In the genomic region with DNA sequence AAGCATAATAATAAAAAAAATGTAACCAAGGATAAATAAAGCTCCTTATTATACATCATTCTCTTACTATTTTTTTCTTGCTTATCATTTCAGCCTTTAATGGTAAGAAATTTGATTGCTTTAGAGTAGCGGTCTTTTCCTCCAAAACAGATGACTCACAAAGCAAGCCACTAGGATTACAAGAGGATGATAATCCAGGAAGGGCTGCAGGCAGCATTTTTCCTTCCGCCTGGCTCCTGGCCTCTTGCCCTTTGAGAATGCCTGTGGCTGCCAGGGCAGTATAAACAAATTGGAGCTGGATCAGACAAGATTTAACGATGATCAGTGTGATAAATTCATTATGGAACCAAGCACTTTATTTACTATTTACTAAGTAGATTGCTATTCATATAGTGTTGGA, we compare ENCODE assay signal across 12 cellular contexts. TPM values are rescaled to one million over a fixed set of nuclear protein-coding genes. Genes with fewer than 3 reads are reported as not detected.
DNase-seq lines count a peak whose midpoint lies in the region; ATAC-seq and TF ChIP-seq lines count a peak whose summit lies in the region.
"Had no signal": no experiment of that assay in that cellular context is flagged by ENCODE, and none has a peak within 500 bp of the region (broad histone marks: within the 10 kb centered on the region; RNA-seq: fewer than 3 reads in every experiment).

No MANE protein-coding gene starts in this region.

- no peaks in the 10 kb centered on the region for H3K79me2 ChIP-seq in PC-3 (ENCODE audit: low read length)

- CTCF ChIA-PET in PC-3 (lab: Charles Lee), result no interaction called here
- CTCF ChIA-PET in activated CD4-positive, alpha-beta T cell treated with anti-CD3 and anti-CD28 coated beads for 36 hours (lab: Charles Lee), result no interaction called here

- no peak overlapping the region for H3K4me3 ChIP-seq in PC-3 (ENCODE audit: low read length)
- H3K4me3 ChIP-seq: vagina had no signal

- no peaks in the 10 kb centered on the region for H3F3A ChIP-seq in PC-3 (ENCODE audit: low read length, unreplicated experiment)

- H3K36me3 Mint-ChIP-seq in activated CD4-positive, alpha-beta T cell treated with anti-CD3 and anti-CD28 coated beads for 36 hours (ENCODE audit: low read depth), result no peaks in the 10 kb centered on the region
- H3K36me3 Mint-ChIP-seq: memory B cell had no signal

- POLR2A ChIA-PET in PC-3 (lab: Charles Lee; ENCODE audit: unreplicated experiment), result no interaction called here
- POLR2A ChIA-PET in activated CD4-positive, alpha-beta T cell treated with anti-CD3 and anti-CD28 coated beads for 36 hours (lab: Charles Lee), result no interaction called here

- H2AFZ ChIP-seq in PC-3 (ENCODE audit: low read length), result no peak overlapping the region

- no peaks in the 10 kb centered on the region for H3K9me3 Mint-ChIP-seq in activated CD4-positive, alpha-beta T cell treated with anti-CD3 and anti-CD28 coated beads for 36 hours (ENCODE audit: low read depth)
- H3K9me3 Mint-ChIP-seq: memory B cell had no signal

- H3K27ac ChIP-seq in PC-3 (ENCODE audit: low read length), result no peak overlapping the region
- H3K27ac ChIP-seq: vagina had no signal

- H3K36me3 ChIP-seq in PC-3 (ENCODE audit: low read depth, low read length), result no peaks in the 10 kb centered on the region
- H3K36me3 ChIP-seq: vagina had no signal

- DNase-seq in Daoy (ENCODE audit: low read depth) (peak; percentile 56), PC-3 (peak; percentile 73), dermis blood vessel endothelial cell (peak; percentile 94), myocyte (ENCODE audit: low read depth) (peak; percentile 77), NCI-H2107 treated with DMSO at 0.1 percent for 48 hours (lab: John Stamatoyannopoulos, UW; ENCODE audit: unreplicated experiment) (no peak), NCI-H1105 treated with DMSO at 0.1 percent for 48 hours (lab: John Stamatoyannopoulos, UW) (no peak), HuH-7.5 (ENCODE audit: low spot score) (no peak)
- DNase-seq in activated CD4-positive, alpha-beta T cell treated with anti-CD3 and anti-CD28 coated beads for 36 hours, result no peak
- DNase-seq: central memory CD4-positive, alpha-beta T cell; NCI-H748 treated with DMSO at 0.1 percent for 48 hours had no signal

- TF ChIP-seq CTCF in PC-3 (conservative IDR thresholded peaks at IDR 0.05; ENCODE audit: low read depth, low read length), result no peak

- no peak overlapping the region for H3K4me2 ChIP-seq in PC-3 (ENCODE audit: low read length)

- no peaks in the 10 kb centered on the region for H3K9me3 ChIP-seq in PC-3 (ENCODE audit: low read length)
- H3K9me3 ChIP-seq: vagina had no signal

- H3K9me2 ChIP-seq in PC-3 (replicated peaks; ENCODE audit: low read length), result no peaks in the 10 kb centered on the region

- ATAC-seq in PC-3, result peak; percentile 89
- no peak for ATAC-seq in activated CD4-positive, alpha-beta T cell treated with anti-CD3 and anti-CD28 coated beads for 36 hours

- H3K27ac Mint-ChIP-seq in activated CD4-positive, alpha-beta T cell treated with anti-CD3 and anti-CD28 coated beads for 36 hours, result no peak overlapping the region
- H3K27ac Mint-ChIP-seq: memory B cell had no signal

- intact Hi-C loops in PC-3 (cut with micrococcal nuclease), result no loop called here
- intact Hi-C loops in activated CD4-positive, alpha-beta T cell treated with anti-CD3 and anti-CD28 coated beads for 36 hours (cut with DNase I, micrococcal nuclease), result no loop called here

- no TSS peak for BruUV-seq in PC-3 (replicated peaks; lab: Mats Ljungman, UMichigan)

- H3K4me1 ChIP-seq in PC-3 (ENCODE audit: insufficient read depth, low read length), result peaks cover 7% of the 10 kb centered on the region
- H3K4me1 ChIP-seq: vagina had no signal

- H3K27me3 Mint-ChIP-seq in activated CD4-positive, alpha-beta T cell treated with anti-CD3 and anti-CD28 coated beads for 36 hours, result peaks cover 4% of the 10 kb centered on the region

- no peaks in the 10 kb centered on the region for H3K27me3 ChIP-seq in PC-3 (ENCODE audit: low read length)
- H3K27me3 ChIP-seq: vagina had no signal

- H3K4me3 Mint-ChIP-seq in activated CD4-positive, alpha-beta T cell treated with anti-CD3 and anti-CD28 coated beads for 36 hours, result no peak overlapping the region
- H3K4me3 Mint-ChIP-seq: memory B cell had no signal

- H3K4me1 Mint-ChIP-seq in activated CD4-positive, alpha-beta T cell treated with anti-CD3 and anti-CD28 coated beads for 36 hours, result no peaks in the 10 kb centered on the region
- H3K4me1 Mint-ChIP-seq: memory B cell had no signal

- H4K20me1 ChIP-seq in PC-3 (ENCODE audit: low read length), result no peaks in the 10 kb centered on the region

- no peak overlapping the region for H3K9ac ChIP-seq in PC-3 (ENCODE audit: low read length)

RNA-seq across cellular contexts. Expression of a gene that starts 9.7 kb away (rescaled TPM):
- 4.7 and 8.8 TPM in 2 replicates for total RNA-seq in Daoy (2014; rRNA removed; shearing (Covaris generic))
- total RNA-seq in PC-3 (2014; rRNA removed), result 2.1 and 3.8 TPM in 2 replicates
- total RNA-seq in dermis blood vessel endothelial cell, result 15.5 and 18.6 TPM in 2 replicates
- total RNA-seq in myocyte, result 11.7 and 11.8 TPM in 2 replicates
- 6.8 TPM for polyA plus RNA-seq in myocyte (2012)
- total RNA-seq in activated CD4-positive, alpha-beta T cell treated with anti-CD3 and anti-CD28 coated beads for 36 hours, result 10 to 100 TPM; 16.2 to 16.5 TPM

Comparison
In these comparisons a context has a peak if more than half of its experiments do, and no peak if none do; other contexts are left out.
1. DNase-seq: peak in Daoy (single experiment), PC-3 (single experiment), dermis blood vessel endothelial cell (single experiment) and myocyte (single experiment); none in NCI-H2107 treated with DMSO at 0.1 percent for 48 hours (single experiment), activated CD4-positive, alpha-beta T cell treated with anti-CD3 and anti-CD28 coated beads for 36 hours (single experiment), NCI-H1105 treated with DMSO at 0.1 percent for 48 hours (single experiment) and HuH-7.5 (single experiment).